ENCODE assay signal across 8 cellular contexts in the genomic region with DNA sequence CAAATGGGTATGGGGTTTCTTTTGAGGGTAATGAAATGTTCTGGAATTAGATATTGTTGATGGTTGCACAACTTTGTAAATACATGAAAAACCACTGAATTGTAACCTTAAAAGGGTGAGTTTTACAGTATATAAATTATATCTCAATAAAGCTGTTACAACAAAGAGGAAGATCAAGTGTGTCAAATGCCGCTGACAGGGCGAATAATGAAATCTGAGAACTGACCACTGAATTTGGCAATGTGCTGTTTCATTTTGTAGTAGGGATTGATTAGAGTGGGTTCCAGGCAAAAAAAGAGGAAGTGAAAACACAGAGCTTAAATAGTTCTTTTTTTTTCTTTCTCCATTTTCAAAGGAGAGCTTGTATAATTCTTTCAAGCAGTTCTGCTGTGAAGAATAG.
DNase-seq lines count a peak whose midpoint lies in the region; ATAC-seq and TF ChIP-seq lines count a peak whose summit lies in the region.

No MANE protein-coding gene starts in this region.

- H3K4me3 ChIP-seq in left lung, result no peak overlapping the region

- H3K4ac ChIP-seq in H9 (ENCODE audit: low read depth, low read length), result no peak overlapping the region

- H3K79me1 ChIP-seq in H9 (ENCODE audit: insufficient read depth, low read depth, low read length, poor library complexity, severe bottlenecking), result no peaks in the 10 kb centered on the region

- no peaks in the 10 kb centered on the region for H3K79me2 ChIP-seq in H9 (ENCODE audit: insufficient read depth, low read length)

- ATAC-seq in GM18511 (IDR thresholded peaks at IDR 0.05; ENCODE audit: unreplicated experiment), result peak; percentile 96
- peak; percentile 83 for ATAC-seq in HG02588 (IDR thresholded peaks at IDR 0.05; ENCODE audit: unreplicated experiment)
- peak; percentile 68 for ATAC-seq in left lung

- no peaks in the 10 kb centered on the region for H3K36me3 Mint-ChIP-seq in H9 (ENCODE audit: insufficient read depth in 1 of 3, low read depth in 3 of 3)
- no peaks in the 10 kb centered on the region for H3K36me3 Mint-ChIP-seq in activated naive CD4-positive, alpha-beta T cell treated with anti-CD3 and anti-CD28 coated beads for 36 hours (ENCODE audit: low read depth)

- no peak overlapping the region for H2BK15ac ChIP-seq in H9 (ENCODE audit: low read depth, low read length)

- no peak overlapping the region for H2BK20ac ChIP-seq in H9 (ENCODE audit: low read depth, low read length, poor library complexity, severe bottlenecking)

- no peak overlapping the region for H3K23ac ChIP-seq in H9 (ENCODE audit: insufficient read length, low read depth, low read length)

- H3K4me3 Mint-ChIP-seq in H9, result no peak overlapping the region
- no peak overlapping the region for H3K4me3 Mint-ChIP-seq in activated naive CD4-positive, alpha-beta T cell treated with anti-CD3 and anti-CD28 coated beads for 36 hours

- no peak overlapping the region for H2AFZ ChIP-seq in H9 (ENCODE audit: low read length)

- H2BK12ac ChIP-seq in H9 (ENCODE audit: insufficient read length, low read depth, low read length), result no peak overlapping the region

- H3K36me3 ChIP-seq in left lung, result no peaks in the 10 kb centered on the region

- no peak overlapping the region for H2AK5ac ChIP-seq in H9 (ENCODE audit: insufficient read length, low read length)

- TF ChIP-seq CTCF in left lung (IDR thresholded peaks at IDR 0.05) (no peak), H9 (conservative IDR thresholded peaks at IDR 0.05) (no peak)

- H3K56ac ChIP-seq in H9 (ENCODE audit: insufficient read length, low read depth, low read length), result no peak overlapping the region

- H3T11ph ChIP-seq in H9 (ENCODE audit: low read length), result no peak overlapping the region

- intact Hi-C loops in left lung (cut with DNase I), result no loop called here
- intact Hi-C loops in activated naive CD4-positive, alpha-beta T cell treated with anti-CD3 and anti-CD28 coated beads for 36 hours (cut with micrococcal nuclease), result no loop called here

- no peak overlapping the region for H4K91ac ChIP-seq in H9 (ENCODE audit: insufficient read length, low read depth, low read length)

- H3K9ac ChIP-seq in H9 (ENCODE audit: extremely low read depth, insufficient read length, low read length), result no peak overlapping the region

- no peaks in the 10 kb centered on the region for H3K9me3 ChIP-seq in left lung
- H3K9me3 ChIP-seq in H9 (ENCODE audit: control insufficient read depth, low read depth, low read length), result no peaks in the 10 kb centered on the region

- H3K23me2 ChIP-seq in H9 (ENCODE audit: insufficient read length, low read depth, low read length, poor library complexity, severe bottlenecking), result no peaks in the 10 kb centered on the region

- H3K18ac ChIP-seq in H9 (ENCODE audit: insufficient read length, low read depth, low read length), result no peak overlapping the region

- H3K9me3 Mint-ChIP-seq in H9, result no peaks in the 10 kb centered on the region
- no peaks in the 10 kb centered on the region for H3K9me3 Mint-ChIP-seq in activated naive CD4-positive, alpha-beta T cell treated with anti-CD3 and anti-CD28 coated beads for 36 hours

- CTCF ChIA-PET in activated naive CD4-positive, alpha-beta T cell treated with anti-CD3 and anti-CD28 coated beads for 36 hours (lab: Charles Lee), result interaction anchor here (1.4 kb wide), 1 partner anchor 13 kb away, joined by 3 read pairs; no protein-coding TSS in a partner anchor

- H3K27me3 Mint-ChIP-seq in H9 (ENCODE audit: low read depth), result no peaks in the 10 kb centered on the region
- H3K27me3 Mint-ChIP-seq in activated naive CD4-positive, alpha-beta T cell treated with anti-CD3 and anti-CD28 coated beads for 36 hours (ENCODE audit: low read depth), result no peaks in the 10 kb centered on the region

- H2BK120ac ChIP-seq in H9 (ENCODE audit: low read depth, low read length, poor library complexity, severe bottlenecking), result no peak overlapping the region

- no peak overlapping the region for H2BK5ac ChIP-seq in H9 (ENCODE audit: insufficient read length, low read length)

- no peak overlapping the region for H3K4me2 ChIP-seq in H9 (ENCODE audit: insufficient read depth, insufficient read length, low read length)

- no peaks in the 10 kb centered on the region for H3K27me3 ChIP-seq in left lung
- H3K27me3 ChIP-seq in H9 (ENCODE audit: insufficient read depth, low read length), result no peaks in the 10 kb centered on the region

- H3K14ac ChIP-seq in H9 (ENCODE audit: insufficient read depth, low read length), result no peak overlapping the region

- H4K8ac ChIP-seq in H9 (replicated peaks; ENCODE audit: insufficient read length, low read depth, low read length), result no peak overlapping the region

- H3K4me1 Mint-ChIP-seq in H9, result peaks cover 4 to 8% of the 10 kb centered on the region in 2 experiments
- no peaks in the 10 kb centered on the region for H3K4me1 Mint-ChIP-seq in activated naive CD4-positive, alpha-beta T cell treated with anti-CD3 and anti-CD28 coated beads for 36 hours (ENCODE audit: low read depth)

- H4K5ac ChIP-seq in H9 (ENCODE audit: insufficient read length, low read depth, low read length), result no peak overlapping the region

- WGBS in H9 (ENCODE audit: extremely low coverage, insufficient read length, low lambda C conversion rate), result no CpG with 5 or more reads among the region's 2 CpGs

- DNase-seq in Kasumi-1 (lab: John Stamatoyannopoulos, UW) (peak; percentile 85 to 88), left lung (no peak), H9 (no peak), DMS79 (lab: John Stamatoyannopoulos, UW) (no peak)
- DNase-seq in NK-92 treated with Interleukin-12 subunit alpha and Interleukin-12 subunit beta, amount 100 ng/mL, for 24 hours (lab: John Stamatoyannopoulos, UW), result no peak
- no peak for DNase-seq in activated naive CD4-positive, alpha-beta T cell treated with anti-CD3 and anti-CD28 coated beads for 36 hours

- no peak overlapping the region; a peak in 1 of 7 replicates for H3K27ac Mint-ChIP-seq in H9
- no peak overlapping the region for H3K27ac Mint-ChIP-seq in activated naive CD4-positive, alpha-beta T cell treated with anti-CD3 and anti-CD28 coated beads for 36 hours

- H3K4me1 ChIP-seq in left lung (peaks cover 14 to 31% of the 10 kb centered on the region in 2 donors), H9 (ENCODE audit: insufficient read depth, low read length) (no peaks in the 10 kb centered on the region)

- H3K27ac ChIP-seq in left lung (peak overlapping the region; percentile 41 to 78), H9 (ENCODE audit: insufficient read length, low read depth, low read length) (no peak overlapping the region)

- no peaks in the 10 kb centered on the region for H4K20me1 ChIP-seq in H9 (ENCODE audit: control insufficient read depth, insufficient read depth, insufficient read length)

Comparison
In these comparisons a context has a peak if more than half of its experiments do, and no peak if none do; other contexts are left out.
1. DNase-seq: peak in Kasumi-1 (2 of 2); none in left lung (0 of 2), H9 (single experiment), NK-92 treated with Interleukin-12 subunit alpha and Interleukin-12 subunit beta, amount 100 ng/mL, for 24 hours (single experiment), activated naive CD4-positive, alpha-beta T cell treated with anti-CD3 and anti-CD28 coated beads for 36 hours (single experiment) and DMS79 (single experiment).
2. Peak in every context shown above with its lines, with median percentiles within 50 percentile points of each other: ATAC-seq.